ENCODE assay signal across 8 cellular contexts in genomic region chr16:28879261-28879840, GRCh38. TPM values are rescaled to one million over a fixed set of nuclear protein-coding genes. Genes with fewer than 3 reads are reported as not detected.
A peak's percentile ranks its signal among the peaks of the same experiment; 100 is the strongest.
DNase-seq lines count a peak whose midpoint lies in the region; ATAC-seq, FAIRE-seq and TF ChIP-seq lines count a peak whose summit lies in the region.

No MANE protein-coding gene starts in this region.

- POLR2A ChIA-PET in A549 (lab: Yijun Ruan, JAX) (interaction anchor here (1.7 kb wide), 1 partner anchor 16 kb away, joined by 5 read pairs; the partner anchor contains the start of gene SH2B1), MCF 10A (lab: Yijun Ruan, JAX) (interaction anchor here (1.1 to 1.8 kb wide), 5 partner anchors 9 to 45 kb away, joined by 3 to 11 read pairs (median 6); partner anchors contain the start of genes RABEP2 and SH2B1)

- H3K9ac ChIP-seq in mesenchymal stem cell (ENCODE audit: low read length): peak overlapping the region; percentile 83

- peak overlapping the region; percentile 45 for H2BK15ac ChIP-seq in mesenchymal stem cell (ENCODE audit: low read depth, poor library complexity, severe bottlenecking)

- H3K4me3 ChIP-seq in A549 (peak overlapping the region; percentile 65), HL-60 (replicated peaks; ENCODE audit: insufficient read depth, low read length) (peak overlapping the region; percentile 67), mesenchymal stem cell (ENCODE audit: insufficient read depth in 1 of 2, low read depth in 1 of 2, low read length in 2 of 2) (peak overlapping the region; percentile 54 to 82), vagina (peak overlapping the region; percentile 70 to 85)

- TF ChIP-seq POLR2A in A549 (IDR thresholded peaks at IDR 0.05; ENCODE audit: low read length): no peak
- no peak for TF ChIP-seq POLR2A in vagina (IDR thresholded peaks at IDR 0.05)

- no peak for DNase-seq in A549 (ENCODE audit: low read depth in 1 of 2, low spot score in 1 of 2)
- peak; percentile 37 for DNase-seq in GM19238 (ENCODE audit: insufficient read length, low spot score)
- peak in 1 of 2 experiments; percentile 12 for DNase-seq in HL-60 (ENCODE audit: low read depth in 1 of 2, low spot score in 1 of 2)
- no peak for DNase-seq in MCF 10A (ENCODE audit: unreplicated experiment)
- no peak for DNase-seq in mesenchymal stem cell
- no peak for DNase-seq in vagina (ENCODE audit: extremely low spot score in 2 of 2)
- no peak for DNase-seq in NCI-H1092 treated with DMSO at 0.1 percent for 48 hours (lab: John Stamatoyannopoulos, UW)

- H2AK5ac ChIP-seq in mesenchymal stem cell (ENCODE audit: low read length, severe bottlenecking): no peak overlapping the region

- WGBS in A549 (ENCODE audit: missing lambda C conversion rate): 6% methylated on average over 24 of the region's 27 CpGs
- WGBS in mesenchymal stem cell: 7% methylated on average over 14 of the region's 27 CpGs

- no peaks in the 10 kb centered on the region for H3K36me3 Mint-ChIP-seq in MCF 10A (ENCODE audit: insufficient read depth, unreplicated experiment)

- no peaks in the 10 kb centered on the region for H3K9me3 Mint-ChIP-seq in MCF 10A (ENCODE audit: unreplicated experiment)

- H2BK12ac ChIP-seq in mesenchymal stem cell (ENCODE audit: low read length in 2 of 2): no peak overlapping the region

- peak overlapping the region; percentile 31 for H4K91ac ChIP-seq in mesenchymal stem cell (ENCODE audit: low read length)

- no peak overlapping the region for H3K14ac ChIP-seq in mesenchymal stem cell (ENCODE audit: low read length in 2 of 2)

- H3K4me3 Mint-ChIP-seq in MCF 10A (ENCODE audit: unreplicated experiment): peak overlapping the region; percentile 79

- ATAC-seq in A549 (peak; percentile 53 to 67), GM18519 (IDR thresholded peaks at IDR 0.05; ENCODE audit: low FRiP score, unreplicated experiment) (no peak)

- H2BK5ac ChIP-seq in mesenchymal stem cell (ENCODE audit: low read depth, low read length, poor library complexity, severe bottlenecking): no peak overlapping the region

- H3K4me1 ChIP-seq in A549: peaks cover 23% of the 10 kb centered on the region; the same call in 2 of the 3 replicates
- H3K4me1 ChIP-seq in mesenchymal stem cell (ENCODE audit: control insufficient read depth, insufficient read depth, low read depth, low read length): peaks cover 24% of the 10 kb centered on the region
- H3K4me1 ChIP-seq in vagina: peaks cover 17% of the 10 kb centered on the region

- BruUV-seq in MCF 10A (replicated peaks; lab: Mats Ljungman, UMichigan): no TSS peak

- H3K27me3 ChIP-seq in HL-60 (ENCODE audit: insufficient read depth, poor library complexity, severe bottlenecking): no peaks in the 10 kb centered on the region
- H3K27me3 ChIP-seq in mesenchymal stem cell (ENCODE audit: control insufficient read depth in 1 of 2, insufficient read depth in 1 of 2, low read length in 2 of 2): peaks cover 4 to 33% of the 10 kb centered on the region in 2 experiments
- H3K27me3 ChIP-seq in vagina: no peaks in the 10 kb centered on the region

- H3K4ac ChIP-seq in mesenchymal stem cell (ENCODE audit: low read depth in 1 of 2, low read length in 2 of 2): peak overlapping the region; percentile 51 to 69

- no peak overlapping the region for H3K27ac Mint-ChIP-seq in MCF 10A (ENCODE audit: low read depth, unreplicated experiment)

- intact Hi-C loops in MCF 10A (cut with micrococcal nuclease) (loop anchor here (2.0 to 5.0 kb wide), 2 partner anchors 65 to 332 kb away; no protein-coding TSS in a partner anchor), vagina (cut with DNase I) (no loop called here)

- H3K4me2 ChIP-seq in A549: peak overlapping the region; percentile 99
- H3K4me2 ChIP-seq in mesenchymal stem cell (ENCODE audit: low read length, poor library complexity, severe bottlenecking): peak overlapping the region; percentile 93

- H3K36me3 ChIP-seq in mesenchymal stem cell (ENCODE audit: control insufficient read depth in 1 of 2, insufficient read depth in 2 of 2, low read depth in 1 of 2, low read length in 2 of 2) (peaks cover 2 to 30% of the 10 kb centered on the region in 2 experiments), vagina (no peaks in the 10 kb centered on the region)

- no peak for TF ChIP-seq RAD21 in A549 (conservative IDR thresholded peaks at IDR 0.05 in 1 of 2, IDR thresholded peaks at IDR 0.05 in 1 of 2)

- H3K18ac ChIP-seq in mesenchymal stem cell (ENCODE audit: low read depth in 1 of 2, low read length in 2 of 2): peak overlapping the region in 1 of 2 experiments; percentile 6

- H4K8ac ChIP-seq in mesenchymal stem cell (ENCODE audit: low read length): peak overlapping the region; percentile 62

- no peaks in the 10 kb centered on the region for H3K4me1 Mint-ChIP-seq in MCF 10A (ENCODE audit: insufficient read depth, unreplicated experiment)

- no peak overlapping the region for H3K23ac ChIP-seq in mesenchymal stem cell (ENCODE audit: low read length in 2 of 2)

- H2AFZ ChIP-seq in mesenchymal stem cell (ENCODE audit: low read depth, low read length): peak overlapping the region; percentile 83

- no peak for FAIRE-seq in A549 (lab: Jason Lieb, UNC)

- H2BK120ac ChIP-seq in mesenchymal stem cell (ENCODE audit: low read depth, low read length): no peak overlapping the region

- CTCF ChIA-PET in A549 (lab: Yijun Ruan, JAX): interaction anchor here (1.0 to 17.8 kb wide), 4 partner anchors 9 to 66 kb away, joined by 4 to 190 read pairs (median 6); partner anchors contain the start of genes NFATC2IP and SH2B1
- CTCF ChIA-PET in MCF 10A (lab: Yijun Ruan, JAX): interaction anchor here (0.6 to 1.7 kb wide), 4 partner anchors 15 to 94 kb away, joined by 3 to 10 read pairs (median 4); no protein-coding TSS in a partner anchor

- TF ChIP-seq EP300 in A549 (IDR thresholded peaks at IDR 0.05): no peak

- TF ChIP-seq CTCF in A549 (IDR thresholded peaks at IDR 0.05): no peak
- TF ChIP-seq CTCF in HL-60 (IDR thresholded peaks at IDR 0.05; ENCODE audit: insufficient read depth, low read length): no peak
- TF ChIP-seq CTCF in MCF 10A (IDR thresholded peaks at IDR 0.05; ENCODE audit: unreplicated experiment): no peak
- no peak for TF ChIP-seq CTCF in vagina (IDR thresholded peaks at IDR 0.05)

- H3K27ac ChIP-seq in A549: peak overlapping the region; percentile 73 to 88
- no peak overlapping the region for H3K27ac ChIP-seq in HL-60 (replicated peaks)
- H3K27ac ChIP-seq in mesenchymal stem cell (ENCODE audit: low read length, poor library complexity, severe bottlenecking): no peak overlapping the region
- H3K27ac ChIP-seq in vagina: no peak overlapping the region

- no peaks in the 10 kb centered on the region for H3K9me3 ChIP-seq in A549
- no peaks in the 10 kb centered on the region for H3K9me3 ChIP-seq in mesenchymal stem cell (ENCODE audit: control insufficient read depth, low read length)
- H3K9me3 ChIP-seq in vagina: no peaks in the 10 kb centered on the region

- peaks cover 11% of the 10 kb centered on the region for H3K27me3 Mint-ChIP-seq in MCF 10A (ENCODE audit: insufficient read depth, unreplicated experiment)

- H3K79me1 ChIP-seq in mesenchymal stem cell (replicated peaks; ENCODE audit: low read length, poor library complexity, severe bottlenecking): peaks cover 19% of the 10 kb centered on the region

RNA-seq across cellular contexts. Expression of gene ATP2A1, which starts 1.1 kb away (rescaled TPM):
- polyA plus RNA-seq in A549 (2011; rRNA removed) (0.96 and 1.1 TPM in 2 replicates), A549 (2017; fragmentation: RNase III; extraction: RNeasy Plus Mini Kit Qiagen cat#74134 plus additional on column Dnase treatment) (1.5 to 5.2 TPM (median 2.3 TPM) in 3 replicates)
- 1.6 and 2.0 TPM in 2 replicates for polyA plus RNA-seq in A549 (2012; cell fraction: cytosol; rRNA removed)
- polyA plus RNA-seq in A549 (2012; cell fraction: nucleus; rRNA removed): 15.2 and 16.9 TPM in 2 replicates
- 1.1 and 1.5 TPM in 2 replicates for polyA minus RNA-seq in A549 (2011; rRNA and poly(A)+ RNA removed)
- total RNA-seq in MCF 10A (2022) (0.23 and 1.7 TPM in 2 replicates), vagina (not detected)
- 0.54 TPM for polyA plus RNA-seq in mesenchymal stem cell (2013, experiment 1 of 2)
- polyA plus RNA-seq in mesenchymal stem cell (2013, experiment 2 of 2): 0.42 TPM

RNA-seq across cellular contexts. Expression of gene SH2B1, which starts 15.7 kb away (rescaled TPM):
- polyA plus RNA-seq in A549 (2011; rRNA removed) (10.7 and 12.3 TPM in 2 replicates), A549 (2017; fragmentation: RNase III; extraction: RNeasy Plus Mini Kit Qiagen cat#74134 plus additional on column Dnase treatment) (25.9 to 31.0 TPM (median 26.7 TPM) in 3 replicates)
- polyA plus RNA-seq in A549 (2012; cell fraction: cytosol; rRNA removed): 30.4 and 37.2 TPM in 2 replicates
- polyA plus RNA-seq in A549 (2012; cell fraction: nucleus; rRNA removed): 122 and 123 TPM in 2 replicates
- polyA minus RNA-seq in A549 (2011; rRNA and poly(A)+ RNA removed): 20.9 and 25.7 TPM in 2 replicates
- total RNA-seq in MCF 10A (2022) (27.3 and 31.5 TPM in 2 replicates), vagina (28.7 TPM)
- polyA plus RNA-seq in mesenchymal stem cell (2013, experiment 1 of 2): 29.1 TPM
- polyA plus RNA-seq in mesenchymal stem cell (2013, experiment 2 of 2): 28.9 TPM

RNA-seq across cellular contexts. Expression of gene TUFM, which starts 33.2 kb away (rescaled TPM):
- 139 and 159 TPM in 2 replicates for polyA plus RNA-seq in A549 (2011; rRNA removed)
- 354 and 357 TPM in 2 replicates for polyA plus RNA-seq in A549 (2012; cell fraction: cytosol; rRNA removed)
- 599 and 723 TPM in 2 replicates for polyA plus RNA-seq in A549 (2012; cell fraction: nucleus; rRNA removed)
- polyA plus RNA-seq in A549 (2017; fragmentation: RNase III; extraction: RNeasy Plus Mini Kit Qiagen cat#74134 plus additional on column Dnase treatment): 252 to 267 TPM (median 260 TPM) in 3 replicates
- polyA minus RNA-seq in A549 (2011; rRNA and poly(A)+ RNA removed): 90.5 and 114 TPM in 2 replicates
- 184 and 198 TPM in 2 replicates for total RNA-seq in MCF 10A (2022)
- polyA plus RNA-seq in mesenchymal stem cell (2013, experiment 1 of 2): 102 TPM
- polyA plus RNA-seq in mesenchymal stem cell (2013, experiment 2 of 2): 104 TPM
- 91.6 TPM for total RNA-seq in vagina

RNA-seq across cellular contexts. Expression of gene RABEP2, which starts 45.7 kb away (rescaled TPM):
- 5.4 and 6.0 TPM in 2 replicates for polyA plus RNA-seq in A549 (2011; rRNA removed)
- 17.4 and 18.5 TPM in 2 replicates for polyA plus RNA-seq in A549 (2012; cell fraction: cytosol; rRNA removed)
- polyA plus RNA-seq in A549 (2012; cell fraction: nucleus; rRNA removed): 23.7 and 29.7 TPM in 2 replicates
- polyA plus RNA-seq in A549 (2017; fragmentation: RNase III; extraction: RNeasy Plus Mini Kit Qiagen cat#74134 plus additional on column Dnase treatment): 13.7 to 15.6 TPM (median 14.5 TPM) in 3 replicates
- polyA minus RNA-seq in A549 (2011; rRNA and poly(A)+ RNA removed): 2.0 and 2.9 TPM in 2 replicates
- total RNA-seq in MCF 10A (2022): 10.7 and 17.8 TPM in 2 replicates
- 10.8 TPM for polyA plus RNA-seq in mesenchymal stem cell (2013, experiment 1 of 2)
- 10.2 TPM for polyA plus RNA-seq in mesenchymal stem cell (2013, experiment 2 of 2)
- total RNA-seq in vagina: 44.7 TPM

RNA-seq across cellular contexts. Expression of gene CD19, which starts 52.4 kb away (rescaled TPM):
- polyA plus RNA-seq in A549 (2011; rRNA removed) (not detected in 2 replicates), A549 (2017; fragmentation: RNase III; extraction: RNeasy Plus Mini Kit Qiagen cat#74134 plus additional on column Dnase treatment) (not detected in 3 replicates)
- polyA plus RNA-seq in A549 (2012; cell fraction: cytosol; rRNA removed): not detected in 2 replicates
- not detected in 2 replicates for polyA plus RNA-seq in A549 (2012; cell fraction: nucleus; rRNA removed)
- polyA minus RNA-seq in A549 (2011; rRNA and poly(A)+ RNA removed): not detected in 2 replicates
- total RNA-seq in MCF 10A (2022) (not detected in 2 replicates), vagina (not detected)
- not detected for polyA plus RNA-seq in mesenchymal stem cell (2013, experiment 1 of 2)
- polyA plus RNA-seq in mesenchymal stem cell (2013, experiment 2 of 2): not detected

Comparison
In these comparisons a context has a peak if more than half of its experiments do, and no peak if none do; other contexts are left out.
1. H3K27ac ChIP-seq: peak in A549 (2 of 2); none in HL-60 (single experiment), mesenchymal stem cell (single experiment) and vagina (single experiment).
2. Peak in every context shown above with its lines, with median percentiles within 50 percentile points of each other: H3K4me3 ChIP-seq.